ENCODE assay signal across 1 cellular context in genomic region chr1:165871311-165872067, GRCh38.
A peak's percentile ranks its signal among the peaks of the same experiment; 100 is the strongest.
TF ChIP-seq lines count a peak whose summit lies in the region.

No MANE protein-coding gene starts in this region.

TF ChIP-seq in HepG2, 621 proteins besides CTCF, POLR2A, EP300 and RAD21 (continued from another document and continues in another):
- TF ChIP-seq, protein P1, sequence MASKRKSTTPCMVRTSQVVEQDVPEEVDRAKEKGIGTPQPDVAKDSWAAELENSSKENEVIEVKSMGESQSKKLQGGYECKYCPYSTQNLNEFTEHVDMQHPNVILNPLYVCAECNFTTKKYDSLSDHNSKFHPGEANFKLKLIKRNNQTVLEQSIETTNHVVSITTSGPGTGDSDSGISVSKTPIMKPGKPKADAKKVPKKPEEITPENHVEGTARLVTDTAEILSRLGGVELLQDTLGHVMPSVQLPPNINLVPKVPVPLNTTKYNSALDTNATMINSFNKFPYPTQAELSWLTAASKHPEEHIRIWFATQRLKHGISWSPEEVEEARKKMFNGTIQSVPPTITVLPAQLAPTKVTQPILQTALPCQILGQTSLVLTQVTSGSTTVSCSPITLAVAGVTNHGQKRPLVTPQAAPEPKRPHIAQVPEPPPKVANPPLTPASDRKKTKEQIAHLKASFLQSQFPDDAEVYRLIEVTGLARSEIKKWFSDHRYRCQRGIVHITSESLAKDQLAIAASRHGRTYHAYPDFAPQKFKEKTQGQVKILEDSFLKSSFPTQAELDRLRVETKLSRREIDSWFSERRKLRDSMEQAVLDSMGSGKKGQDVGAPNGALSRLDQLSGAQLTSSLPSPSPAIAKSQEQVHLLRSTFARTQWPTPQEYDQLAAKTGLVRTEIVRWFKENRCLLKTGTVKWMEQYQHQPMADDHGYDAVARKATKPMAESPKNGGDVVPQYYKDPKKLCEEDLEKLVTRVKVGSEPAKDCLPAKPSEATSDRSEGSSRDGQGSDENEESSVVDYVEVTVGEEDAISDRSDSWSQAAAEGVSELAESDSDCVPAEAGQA (IDR thresholded peaks at IDR 0.05; ENCODE audit: low read depth), result no peak
- TF ChIP-seq, protein P1 (CRISPR knock-in tag; IDR thresholded peaks at IDR 0.05; ENCODE audit: borderline replicate concordance), result no peak
- TF ChIP-seq XBP1 (CRISPR knock-in tag; IDR thresholded peaks at IDR 0.05), result no peak
- TF ChIP-seq ATF2 (CRISPR knock-in tag; IDR thresholded peaks at IDR 0.05), result peak; percentile 47; the same call in 1 of the 2 replicates
- TF ChIP-seq SNAPC4 (CRISPR knock-in tag; IDR thresholded peaks at IDR 0.05), result no peak
- peak; percentile 70; the same call in 1 of the 2 replicates for TF ChIP-seq RCOR2 (CRISPR knock-in tag; IDR thresholded peaks at IDR 0.05)
- TF ChIP-seq ATRX (CRISPR knock-in tag; IDR thresholded peaks at IDR 0.05; ENCODE audit: borderline replicate concordance), result no peak
- no peak for TF ChIP-seq ZNF143 (CRISPR knock-in tag; IDR thresholded peaks at IDR 0.05)
- no peak for TF ChIP-seq NFAT5 (CRISPR knock-in tag; IDR thresholded peaks at IDR 0.05)
- TF ChIP-seq, protein P2, sequence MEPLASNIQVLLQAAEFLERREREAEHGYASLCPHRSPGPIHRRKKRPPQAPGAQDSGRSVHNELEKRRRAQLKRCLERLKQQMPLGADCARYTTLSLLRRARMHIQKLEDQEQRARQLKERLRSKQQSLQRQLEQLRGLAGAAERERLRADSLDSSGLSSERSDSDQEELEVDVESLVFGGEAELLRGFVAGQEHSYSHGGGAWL (CRISPR knock-in tag; IDR thresholded peaks at IDR 0.05), result no peak
- TF ChIP-seq ZNF570 (CRISPR knock-in tag; IDR thresholded peaks at IDR 0.05; ENCODE audit: borderline replicate concordance), result no peak
- TF ChIP-seq ZMYM3 (CRISPR knock-in tag; IDR thresholded peaks at IDR 0.05), result peak; percentile 83
- no peak for TF ChIP-seq GPN1 (CRISPR knock-in tag; IDR thresholded peaks at IDR 0.05; ENCODE audit: borderline replicate concordance)
- TF ChIP-seq ZNF788 (CRISPR knock-in tag; IDR thresholded peaks at IDR 0.05; ENCODE audit: borderline replicate concordance), result peak; percentile 53; the same call in 1 of the 2 replicates
- peak; percentile 91 for TF ChIP-seq SMC3 (IDR thresholded peaks at IDR 0.05; ENCODE audit: low read length)
- peak; percentile 46; the same call in 1 of the 2 replicates for TF ChIP-seq ZNF792 (CRISPR knock-in tag; IDR thresholded peaks at IDR 0.05)
- TF ChIP-seq, protein P3, sequence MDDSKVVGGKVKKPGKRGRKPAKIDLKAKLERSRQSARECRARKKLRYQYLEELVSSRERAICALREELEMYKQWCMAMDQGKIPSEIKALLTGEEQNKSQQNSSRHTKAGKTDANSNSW (CRISPR knock-in tag; IDR thresholded peaks at IDR 0.05; ENCODE audit: borderline replicate concordance), result no peak
- TF ChIP-seq, protein P4, sequence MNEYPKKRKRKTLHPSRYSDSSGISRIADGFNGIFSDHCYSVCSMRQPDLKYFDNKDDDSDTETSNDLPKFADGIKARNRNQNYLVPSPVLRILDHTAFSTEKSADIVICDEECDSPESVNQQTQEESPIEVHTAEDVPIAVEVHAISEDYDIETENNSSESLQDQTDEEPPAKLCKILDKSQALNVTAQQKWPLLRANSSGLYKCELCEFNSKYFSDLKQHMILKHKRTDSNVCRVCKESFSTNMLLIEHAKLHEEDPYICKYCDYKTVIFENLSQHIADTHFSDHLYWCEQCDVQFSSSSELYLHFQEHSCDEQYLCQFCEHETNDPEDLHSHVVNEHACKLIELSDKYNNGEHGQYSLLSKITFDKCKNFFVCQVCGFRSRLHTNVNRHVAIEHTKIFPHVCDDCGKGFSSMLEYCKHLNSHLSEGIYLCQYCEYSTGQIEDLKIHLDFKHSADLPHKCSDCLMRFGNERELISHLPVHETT (CRISPR knock-in tag; conservative IDR thresholded peaks at IDR 0.05), result peak; percentile 69; the same call in 1 of the 2 replicates
- no peak for TF ChIP-seq GZF1 (CRISPR knock-in tag; IDR thresholded peaks at IDR 0.05)
- peak; percentile 47 for TF ChIP-seq FOXP4 (CRISPR knock-in tag; IDR thresholded peaks at IDR 0.05)
- TF ChIP-seq ZNF878 (CRISPR knock-in tag; IDR thresholded peaks at IDR 0.05), result no peak
- TF ChIP-seq, protein P5, sequence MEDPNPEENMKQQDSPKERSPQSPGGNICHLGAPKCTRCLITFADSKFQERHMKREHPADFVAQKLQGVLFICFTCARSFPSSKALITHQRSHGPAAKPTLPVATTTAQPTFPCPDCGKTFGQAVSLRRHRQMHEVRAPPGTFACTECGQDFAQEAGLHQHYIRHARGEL (CRISPR knock-in tag; IDR thresholded peaks at IDR 0.05), result no peak
- TF ChIP-seq YY1 (IDR thresholded peaks at IDR 0.05; ENCODE audit: insufficient read depth, insufficient replicate concordance, low read depth, low read length), result no peak
- TF ChIP-seq, protein P6, sequence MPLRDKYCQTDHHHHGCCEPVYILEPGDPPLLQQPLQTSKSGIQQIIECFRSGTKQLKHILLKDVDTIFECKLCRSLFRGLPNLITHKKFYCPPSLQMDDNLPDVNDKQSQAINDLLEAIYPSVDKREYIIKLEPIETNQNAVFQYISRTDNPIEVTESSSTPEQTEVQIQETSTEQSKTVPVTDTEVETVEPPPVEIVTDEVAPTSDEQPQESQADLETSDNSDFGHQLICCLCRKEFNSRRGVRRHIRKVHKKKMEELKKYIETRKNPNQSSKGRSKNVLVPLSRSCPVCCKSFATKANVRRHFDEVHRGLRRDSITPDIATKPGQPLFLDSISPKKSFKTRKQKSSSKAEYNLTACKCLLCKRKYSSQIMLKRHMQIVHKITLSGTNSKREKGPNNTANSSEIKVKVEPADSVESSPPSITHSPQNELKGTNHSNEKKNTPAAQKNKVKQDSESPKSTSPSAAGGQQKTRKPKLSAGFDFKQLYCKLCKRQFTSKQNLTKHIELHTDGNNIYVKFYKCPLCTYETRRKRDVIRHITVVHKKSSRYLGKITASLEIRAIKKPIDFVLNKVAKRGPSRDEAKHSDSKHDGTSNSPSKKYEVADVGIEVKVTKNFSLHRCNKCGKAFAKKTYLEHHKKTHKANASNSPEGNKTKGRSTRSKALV (CRISPR knock-in tag; IDR thresholded peaks at IDR 0.05), result 0 out of 2 replicates have a peak, but pooled peaks have one; percentile 30
- no peak for TF ChIP-seq ZNF234 (CRISPR knock-in tag; conservative IDR thresholded peaks at IDR 0.05)
- no peak for TF ChIP-seq ZNF780A (CRISPR knock-in tag; IDR thresholded peaks at IDR 0.05)
- no peak for TF ChIP-seq HOXA5 (CRISPR knock-in tag; IDR thresholded peaks at IDR 0.05)
